1 cellular context compared by ENCODE assay signal in genomic region chr17:77320046-77320445, GRCh38.
TF ChIP-seq lines count a peak whose summit lies in the region.

No MANE protein-coding gene starts in this region.

TF ChIP-seq in GM23338, 12 proteins besides CTCF, POLR2A, EP300 and RAD21 (continued from another document):
- TF ChIP-seq ZNF462 (CRISPR knock-in tag; IDR thresholded peaks at IDR 0.05) (no peak), STAT1 (IDR thresholded peaks at IDR 0.05; ENCODE audit: unreplicated experiment) (no peak)
